In the genomic region with DNA sequence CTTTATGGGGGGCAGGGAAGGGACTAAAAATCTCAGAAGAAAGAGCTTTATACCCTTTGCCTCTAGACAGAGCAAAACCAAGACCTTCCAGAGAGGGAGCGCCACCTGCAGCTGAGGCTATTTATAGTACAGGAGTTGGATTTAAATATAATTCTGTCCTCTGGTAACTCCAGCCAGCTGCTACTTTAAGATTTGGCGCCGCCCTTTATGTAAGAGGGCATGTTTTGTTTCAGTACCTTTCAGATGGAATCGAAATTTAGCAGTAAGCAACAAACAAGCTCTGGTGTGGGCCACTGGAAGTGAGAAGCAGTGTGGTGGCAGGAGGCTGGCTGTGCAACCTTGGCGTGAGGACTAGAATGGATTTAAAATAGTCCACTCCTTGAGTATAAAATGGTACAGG, we compare ENCODE assay signal across 1 cellular context.
TF ChIP-seq lines count a peak whose summit lies in the region.

No MANE protein-coding gene starts in this region.

TF ChIP-seq in H1, 55 proteins besides CTCF, POLR2A, EP300 and RAD21:
- TF ChIP-seq HDAC2 (IDR thresholded peaks at IDR 0.05; ENCODE audit: borderline replicate concordance in 1 of 2, low read depth in 2 of 2, low read length in 2 of 2) = no peak
- TF ChIP-seq, protein P1, sequence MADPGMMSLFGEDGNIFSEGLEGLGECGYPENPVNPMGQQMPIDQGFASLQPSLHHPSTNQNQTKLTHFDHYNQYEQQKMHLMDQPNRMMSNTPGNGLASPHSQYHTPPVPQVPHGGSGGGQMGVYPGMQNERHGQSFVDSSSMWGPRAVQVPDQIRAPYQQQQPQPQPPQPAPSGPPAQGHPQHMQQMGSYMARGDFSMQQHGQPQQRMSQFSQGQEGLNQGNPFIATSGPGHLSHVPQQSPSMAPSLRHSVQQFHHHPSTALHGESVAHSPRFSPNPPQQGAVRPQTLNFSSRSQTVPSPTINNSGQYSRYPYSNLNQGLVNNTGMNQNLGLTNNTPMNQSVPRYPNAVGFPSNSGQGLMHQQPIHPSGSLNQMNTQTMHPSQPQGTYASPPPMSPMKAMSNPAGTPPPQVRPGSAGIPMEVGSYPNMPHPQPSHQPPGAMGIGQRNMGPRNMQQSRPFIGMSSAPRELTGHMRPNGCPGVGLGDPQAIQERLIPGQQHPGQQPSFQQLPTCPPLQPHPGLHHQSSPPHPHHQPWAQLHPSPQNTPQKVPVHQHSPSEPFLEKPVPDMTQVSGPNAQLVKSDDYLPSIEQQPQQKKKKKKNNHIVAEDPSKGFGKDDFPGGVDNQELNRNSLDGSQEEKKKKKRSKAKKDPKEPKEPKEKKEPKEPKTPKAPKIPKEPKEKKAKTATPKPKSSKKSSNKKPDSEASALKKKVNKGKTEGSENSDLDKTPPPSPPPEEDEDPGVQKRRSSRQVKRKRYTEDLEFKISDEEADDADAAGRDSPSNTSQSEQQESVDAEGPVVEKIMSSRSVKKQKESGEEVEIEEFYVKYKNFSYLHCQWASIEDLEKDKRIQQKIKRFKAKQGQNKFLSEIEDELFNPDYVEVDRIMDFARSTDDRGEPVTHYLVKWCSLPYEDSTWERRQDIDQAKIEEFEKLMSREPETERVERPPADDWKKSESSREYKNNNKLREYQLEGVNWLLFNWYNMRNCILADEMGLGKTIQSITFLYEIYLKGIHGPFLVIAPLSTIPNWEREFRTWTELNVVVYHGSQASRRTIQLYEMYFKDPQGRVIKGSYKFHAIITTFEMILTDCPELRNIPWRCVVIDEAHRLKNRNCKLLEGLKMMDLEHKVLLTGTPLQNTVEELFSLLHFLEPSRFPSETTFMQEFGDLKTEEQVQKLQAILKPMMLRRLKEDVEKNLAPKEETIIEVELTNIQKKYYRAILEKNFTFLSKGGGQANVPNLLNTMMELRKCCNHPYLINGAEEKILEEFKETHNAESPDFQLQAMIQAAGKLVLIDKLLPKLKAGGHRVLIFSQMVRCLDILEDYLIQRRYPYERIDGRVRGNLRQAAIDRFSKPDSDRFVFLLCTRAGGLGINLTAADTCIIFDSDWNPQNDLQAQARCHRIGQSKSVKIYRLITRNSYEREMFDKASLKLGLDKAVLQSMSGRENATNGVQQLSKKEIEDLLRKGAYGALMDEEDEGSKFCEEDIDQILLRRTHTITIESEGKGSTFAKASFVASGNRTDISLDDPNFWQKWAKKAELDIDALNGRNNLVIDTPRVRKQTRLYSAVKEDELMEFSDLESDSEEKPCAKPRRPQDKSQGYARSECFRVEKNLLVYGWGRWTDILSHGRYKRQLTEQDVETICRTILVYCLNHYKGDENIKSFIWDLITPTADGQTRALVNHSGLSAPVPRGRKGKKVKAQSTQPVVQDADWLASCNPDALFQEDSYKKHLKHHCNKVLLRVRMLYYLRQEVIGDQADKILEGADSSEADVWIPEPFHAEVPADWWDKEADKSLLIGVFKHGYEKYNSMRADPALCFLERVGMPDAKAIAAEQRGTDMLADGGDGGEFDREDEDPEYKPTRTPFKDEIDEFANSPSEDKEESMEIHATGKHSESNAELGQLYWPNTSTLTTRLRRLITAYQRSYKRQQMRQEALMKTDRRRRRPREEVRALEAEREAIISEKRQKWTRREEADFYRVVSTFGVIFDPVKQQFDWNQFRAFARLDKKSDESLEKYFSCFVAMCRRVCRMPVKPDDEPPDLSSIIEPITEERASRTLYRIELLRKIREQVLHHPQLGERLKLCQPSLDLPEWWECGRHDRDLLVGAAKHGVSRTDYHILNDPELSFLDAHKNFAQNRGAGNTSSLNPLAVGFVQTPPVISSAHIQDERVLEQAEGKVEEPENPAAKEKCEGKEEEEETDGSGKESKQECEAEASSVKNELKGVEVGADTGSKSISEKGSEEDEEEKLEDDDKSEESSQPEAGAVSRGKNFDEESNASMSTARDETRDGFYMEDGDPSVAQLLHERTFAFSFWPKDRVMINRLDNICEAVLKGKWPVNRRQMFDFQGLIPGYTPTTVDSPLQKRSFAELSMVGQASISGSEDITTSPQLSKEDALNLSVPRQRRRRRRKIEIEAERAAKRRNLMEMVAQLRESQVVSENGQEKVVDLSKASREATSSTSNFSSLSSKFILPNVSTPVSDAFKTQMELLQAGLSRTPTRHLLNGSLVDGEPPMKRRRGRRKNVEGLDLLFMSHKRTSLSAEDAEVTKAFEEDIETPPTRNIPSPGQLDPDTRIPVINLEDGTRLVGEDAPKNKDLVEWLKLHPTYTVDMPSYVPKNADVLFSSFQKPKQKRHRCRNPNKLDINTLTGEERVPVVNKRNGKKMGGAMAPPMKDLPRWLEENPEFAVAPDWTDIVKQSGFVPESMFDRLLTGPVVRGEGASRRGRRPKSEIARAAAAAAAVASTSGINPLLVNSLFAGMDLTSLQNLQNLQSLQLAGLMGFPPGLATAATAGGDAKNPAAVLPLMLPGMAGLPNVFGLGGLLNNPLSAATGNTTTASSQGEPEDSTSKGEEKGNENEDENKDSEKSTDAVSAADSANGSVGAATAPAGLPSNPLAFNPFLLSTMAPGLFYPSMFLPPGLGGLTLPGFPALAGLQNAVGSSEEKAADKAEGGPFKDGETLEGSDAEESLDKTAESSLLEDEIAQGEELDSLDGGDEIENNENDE (IDR thresholded peaks at IDR 0.05; ENCODE audit: insufficient replicate concordance, low read length) = no peak
- TF ChIP-seq SP4 (IDR thresholded peaks at IDR 0.05; ENCODE audit: low read length) = no peak
- no peak for TF ChIP-seq SUZ12 (IDR thresholded peaks at IDR 0.05; ENCODE audit: low read length)
- TF ChIP-seq, protein P2, sequence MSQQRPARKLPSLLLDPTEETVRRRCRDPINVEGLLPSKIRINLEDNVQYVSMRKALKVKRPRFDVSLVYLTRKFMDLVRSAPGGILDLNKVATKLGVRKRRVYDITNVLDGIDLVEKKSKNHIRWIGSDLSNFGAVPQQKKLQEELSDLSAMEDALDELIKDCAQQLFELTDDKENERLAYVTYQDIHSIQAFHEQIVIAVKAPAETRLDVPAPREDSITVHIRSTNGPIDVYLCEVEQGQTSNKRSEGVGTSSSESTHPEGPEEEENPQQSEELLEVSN (IDR thresholded peaks at IDR 0.05) = no peak
- no peak for TF ChIP-seq CBX5 (IDR thresholded peaks at IDR 0.05; ENCODE audit: low read depth, low read length)
- no peak for TF ChIP-seq CTBP2 (IDR thresholded peaks at IDR 0.05; ENCODE audit: borderline replicate concordance, insufficient read depth, insufficient read length, low read length)
- TF ChIP-seq SAP30 (IDR thresholded peaks at IDR 0.05; ENCODE audit: insufficient read depth, insufficient replicate concordance, low read length) = no peak
- TF ChIP-seq SIN3A (conservative IDR thresholded peaks at IDR 0.05 in 1 of 2, IDR thresholded peaks at IDR 0.05 in 1 of 2; ENCODE audit: low read depth in 1 of 2, low read length in 2 of 2) = no peak
- TF ChIP-seq PHF8 (conservative IDR thresholded peaks at IDR 0.05; ENCODE audit: low read depth, low read length) = no peak
- TF ChIP-seq MAFK (IDR thresholded peaks at IDR 0.05; ENCODE audit: low read depth, low read length) = no peak
- no peak for TF ChIP-seq GABPA (IDR thresholded peaks at IDR 0.05; ENCODE audit: borderline replicate concordance, insufficient read depth, low read length)
- TF ChIP-seq JUN (IDR thresholded peaks at IDR 0.05; ENCODE audit: low read depth, low read length) = no peak
